In genomic region chr14:69685716-69686115, GRCh38 we compare ENCODE assay signal across 8 cellular contexts.
DNase-seq lines count a peak whose midpoint lies in the region; ATAC-seq and TF ChIP-seq lines count a peak whose summit lies in the region.

No MANE protein-coding gene starts in this region.

- H3K4me1 Mint-ChIP-seq in memory B cell, result peaks cover 61% of the 10 kb centered on the region
- H3K4me1 Mint-ChIP-seq in H9, result peaks cover 20 to 24% of the 10 kb centered on the region in 2 experiments

- intact Hi-C loops in breast epithelium (cut with DNase I; ENCODE audit: low total_unique reads), result no loop called here

- no peak overlapping the region for H3K4me3 ChIP-seq in breast epithelium

- no peak for TF ChIP-seq CTCF in breast epithelium (IDR thresholded peaks at IDR 0.05)
- no peak for TF ChIP-seq CTCF in H9 (conservative IDR thresholded peaks at IDR 0.05)

- no peak overlapping the region for H3K18ac ChIP-seq in H9 (ENCODE audit: insufficient read length, low read depth, low read length)

- no peaks in the 10 kb centered on the region for H3K9me3 Mint-ChIP-seq in memory B cell
- H3K9me3 Mint-ChIP-seq in H9, result no peaks in the 10 kb centered on the region

- no peak overlapping the region for H3K4me2 ChIP-seq in H9 (ENCODE audit: insufficient read depth, insufficient read length, low read length)

- no peak overlapping the region for H2BK20ac ChIP-seq in H9 (ENCODE audit: low read depth, low read length, poor library complexity, severe bottlenecking)

- no peak overlapping the region for H2BK12ac ChIP-seq in H9 (ENCODE audit: insufficient read length, low read depth, low read length)

- WGBS in H9 (ENCODE audit: extremely low coverage, insufficient read length, low lambda C conversion rate), result no CpG with 5 or more reads among the region's 6 CpGs

- H3K27me3 Mint-ChIP-seq in memory B cell (no peaks in the 10 kb centered on the region), H9 (ENCODE audit: low read depth) (no peaks in the 10 kb centered on the region)

- no peaks in the 10 kb centered on the region for H3K79me2 ChIP-seq in H9 (ENCODE audit: insufficient read depth, low read length)

- ATAC-seq in memory B cell (ENCODE audit: low read depth) (peak; percentile 53), HG03095 (IDR thresholded peaks at IDR 0.05; ENCODE audit: unreplicated experiment) (no peak), HG02885 (IDR thresholded peaks at IDR 0.05; ENCODE audit: poor library complexity, unreplicated experiment) (no peak)

- H3K14ac ChIP-seq in H9 (ENCODE audit: insufficient read depth, low read length), result no peak overlapping the region

- no peaks in the 10 kb centered on the region for H3K36me3 ChIP-seq in breast epithelium

- H2BK120ac ChIP-seq in H9 (ENCODE audit: low read depth, low read length, poor library complexity, severe bottlenecking), result no peak overlapping the region

- no peak overlapping the region for H4K8ac ChIP-seq in H9 (replicated peaks; ENCODE audit: insufficient read length, low read depth, low read length)

- H3K27me3 ChIP-seq in breast epithelium (no peaks in the 10 kb centered on the region), H9 (ENCODE audit: insufficient read depth, low read length) (no peaks in the 10 kb centered on the region)

- H3T11ph ChIP-seq in H9 (ENCODE audit: low read length), result no peak overlapping the region

- DNase-seq in HCEC 1CT (peak; percentile 18), NCI-H774 (lab: John Stamatoyannopoulos, UW) (peak; percentile 63), breast epithelium (ENCODE audit: low spot score in 2 of 2) (peak; percentile 50 to 66), memory B cell (ENCODE audit: low spot score in 2 of 2) (no peak), H9 (no peak), D341Med (ENCODE audit: low spot score) (no peak)

- H3K4me1 ChIP-seq in breast epithelium (peaks cover 3 to 24% of the 10 kb centered on the region in 2 donors), H9 (ENCODE audit: insufficient read depth, low read length) (0 out of 2 replicates have a peak, but pooled peaks cover 2% of the 10 kb centered on the region)

- H3K27ac ChIP-seq in breast epithelium (peak overlapping the region in 1 of 2 donors; percentile 74), H9 (ENCODE audit: insufficient read length, low read depth, low read length) (no peak overlapping the region)

- H3K4me3 Mint-ChIP-seq in memory B cell (peak overlapping the region; percentile 30), H9 (no peak overlapping the region)

- H4K5ac ChIP-seq in H9 (ENCODE audit: insufficient read length, low read depth, low read length), result no peak overlapping the region

- no peaks in the 10 kb centered on the region for H3K79me1 ChIP-seq in H9 (ENCODE audit: insufficient read depth, low read depth, low read length, poor library complexity, severe bottlenecking)

- no peak overlapping the region for H4K91ac ChIP-seq in H9 (ENCODE audit: insufficient read length, low read depth, low read length)

- no peak overlapping the region for H2AFZ ChIP-seq in H9 (ENCODE audit: low read length)

- H3K9me3 ChIP-seq in breast epithelium (no peaks in the 10 kb centered on the region), H9 (ENCODE audit: control insufficient read depth, low read depth, low read length) (no peaks in the 10 kb centered on the region)

- no peak overlapping the region for H2AK5ac ChIP-seq in H9 (ENCODE audit: insufficient read length, low read length)

- no peak overlapping the region for H3K23ac ChIP-seq in H9 (ENCODE audit: insufficient read length, low read depth, low read length)

- H3K4ac ChIP-seq in H9 (ENCODE audit: low read depth, low read length), result no peak overlapping the region

- H2BK5ac ChIP-seq in H9 (ENCODE audit: insufficient read length, low read length), result no peak overlapping the region

- peaks cover 11% of the 10 kb centered on the region for H3K36me3 Mint-ChIP-seq in memory B cell
- no peaks in the 10 kb centered on the region for H3K36me3 Mint-ChIP-seq in H9 (ENCODE audit: insufficient read depth in 1 of 3, low read depth in 3 of 3)

- peak overlapping the region; percentile 45 for H3K27ac Mint-ChIP-seq in memory B cell
- peak overlapping the region in 1 of 3 experiments; percentile 21; a peak in 1 of 7 replicates for H3K27ac Mint-ChIP-seq in H9

- no peak for TF ChIP-seq POLR2A in breast epithelium (IDR thresholded peaks at IDR 0.05)

- no peak overlapping the region for H2BK15ac ChIP-seq in H9 (ENCODE audit: low read depth, low read length)

- H3K23me2 ChIP-seq in H9 (ENCODE audit: insufficient read length, low read depth, low read length, poor library complexity, severe bottlenecking), result no peaks in the 10 kb centered on the region

- H4K20me1 ChIP-seq in H9 (ENCODE audit: control insufficient read depth, insufficient read depth, insufficient read length), result no peaks in the 10 kb centered on the region

- H3K56ac ChIP-seq in H9 (ENCODE audit: insufficient read length, low read depth, low read length), result no peak overlapping the region

- H3K9ac ChIP-seq in H9 (ENCODE audit: extremely low read depth, insufficient read length, low read length), result no peak overlapping the region

Comparison
In these comparisons a context has a peak if more than half of its experiments do, and no peak if none do; other contexts are left out.
1. DNase-seq: peak in HCEC 1CT (single experiment), NCI-H774 (single experiment) and breast epithelium (2 of 2); none in memory B cell (0 of 2), H9 (single experiment) and D341Med (single experiment).